Comparison of ENCODE assay signal across 9 cellular contexts in the genomic region with DNA sequence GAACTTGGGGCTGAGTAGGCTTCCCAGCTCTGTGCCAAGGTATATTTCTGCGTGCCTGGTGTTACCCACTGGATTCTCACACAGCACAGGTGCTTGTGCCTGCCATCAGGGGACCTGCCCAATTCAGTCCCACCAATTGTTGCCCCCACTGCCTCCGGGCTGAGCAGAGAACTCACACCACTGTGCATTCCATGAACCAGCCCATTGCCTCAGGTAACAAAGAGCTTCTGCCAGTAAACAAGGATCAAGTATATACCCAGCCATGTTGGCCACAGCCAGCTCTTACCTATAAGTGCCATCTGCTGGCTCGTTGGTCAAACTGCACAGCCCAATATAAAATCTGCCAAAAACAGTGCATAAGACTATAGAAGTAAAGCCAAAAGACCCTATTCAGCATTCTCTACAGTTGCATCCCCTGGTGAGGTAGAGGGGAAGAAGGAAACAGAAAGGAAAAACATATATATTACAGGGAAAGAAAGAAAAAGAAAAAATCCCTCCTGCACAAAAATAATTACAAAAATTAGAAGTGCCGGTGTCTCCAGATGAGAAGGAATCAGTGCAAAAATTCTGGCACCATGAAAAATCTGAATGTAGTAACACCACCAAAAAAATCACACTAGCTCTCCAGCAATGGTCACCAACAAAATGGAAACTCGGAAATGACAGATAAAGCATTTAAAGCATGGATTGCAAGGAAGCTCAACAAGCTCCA.
A peak's percentile ranks its signal among the peaks of the same experiment; 100 is the strongest.
DNase-seq lines count a peak whose midpoint lies in the region; ATAC-seq, FAIRE-seq and TF ChIP-seq lines count a peak whose summit lies in the region.
"Had no signal": no experiment of that assay in that cellular context is flagged by ENCODE, and none has a peak within 500 bp of the region (broad histone marks: within the 10 kb centered on the region; RNA-seq: fewer than 3 reads in every experiment).

No MANE protein-coding gene starts in this region.

- H3K4me1 ChIP-seq in thoracic aorta (ENCODE audit: control insufficient read depth in 1 of 2, low read depth in 2 of 2) = no peaks in the 10 kb centered on the region

- no peaks in the 10 kb centered on the region for H3K27me3 ChIP-seq in thoracic aorta (replicated peaks; ENCODE audit: insufficient read depth)

- ATAC-seq in GM19035 (IDR thresholded peaks at IDR 0.05; ENCODE audit: unreplicated experiment) (peak; percentile 83), HG03196 (IDR thresholded peaks at IDR 0.05; ENCODE audit: unreplicated experiment) (peak; percentile 81), thoracic aorta (ENCODE audit: insufficient number of reproducible peaks, low FRiP score, low read depth) (no peak)

- POLR2A ChIA-PET in RWPE1 (lab: Yijun Ruan, JAX; ENCODE audit: low non-redundant PET) = no interaction called here

- H3K9me3 ChIP-seq in thoracic aorta = no peaks in the 10 kb centered on the region

- DNase-seq in Caki2 (ENCODE audit: low read depth) (peak; percentile 38), RWPE1 (ENCODE audit: low spot score) (no peak), fibroblast of villous mesenchyme (ENCODE audit: low read depth) (peak; percentile 59), thoracic aorta (ENCODE audit: low spot score) (no peak), HTR-8/SVneo (ENCODE audit: insufficient read length, low spot score) (no peak), Ammon's horn (ENCODE audit: low spot score) (no peak)
- DNase-seq: left cardiac atrium had no signal

- H3K4me3 ChIP-seq in fibroblast of villous mesenchyme (ENCODE audit: low read depth, low read length) (no peak overlapping the region), thoracic aorta (no peak overlapping the region)

- no peaks in the 10 kb centered on the region for H3K36me3 ChIP-seq in thoracic aorta

- in situ Hi-C loops in Caki2 (cut with HindIII; ENCODE audit: low pct_unique_long_range_greater_than_20kb, low sequenced_read_pairs) = no loop called here

- H3K27ac ChIP-seq in RWPE1 = no peak overlapping the region
- H3K27ac ChIP-seq in thoracic aorta = no peak overlapping the region

- no peak for FAIRE-seq in HTR-8/SVneo (lab: Jason Lieb, UNC)

- CTCF ChIA-PET in RWPE1 (lab: Yijun Ruan, JAX) = interaction anchor here (0.6 to 2.1 kb wide), 15 partner anchors 9 to 1837 kb away, joined by 3 to 13 read pairs (median 3); a partner anchor contains a TSS

- peak; percentile 80 for TF ChIP-seq CTCF in RWPE1 (conservative IDR thresholded peaks at IDR 0.05; ENCODE audit: low read depth)
- TF ChIP-seq CTCF in fibroblast of villous mesenchyme (IDR thresholded peaks at IDR 0.05; ENCODE audit: insufficient read depth, low read depth, low read length) = peak; percentile 79
- TF ChIP-seq CTCF in thoracic aorta (IDR thresholded peaks at IDR 0.05) = peak; percentile 61

Comparison
In these comparisons a context has a peak if more than half of its experiments do, and no peak if none do; other contexts are left out.
1. DNase-seq: peak in Caki2 (single experiment) and fibroblast of villous mesenchyme (single experiment); none in RWPE1 (single experiment), thoracic aorta (single experiment), HTR-8/SVneo (single experiment) and Ammon's horn (single experiment).
2. Peak in every context shown above with its lines, with median percentiles within 50 percentile points of each other: CTCF ChIP-seq.